Comparison of ENCODE assay signal across 1 cellular context in the genomic region with DNA sequence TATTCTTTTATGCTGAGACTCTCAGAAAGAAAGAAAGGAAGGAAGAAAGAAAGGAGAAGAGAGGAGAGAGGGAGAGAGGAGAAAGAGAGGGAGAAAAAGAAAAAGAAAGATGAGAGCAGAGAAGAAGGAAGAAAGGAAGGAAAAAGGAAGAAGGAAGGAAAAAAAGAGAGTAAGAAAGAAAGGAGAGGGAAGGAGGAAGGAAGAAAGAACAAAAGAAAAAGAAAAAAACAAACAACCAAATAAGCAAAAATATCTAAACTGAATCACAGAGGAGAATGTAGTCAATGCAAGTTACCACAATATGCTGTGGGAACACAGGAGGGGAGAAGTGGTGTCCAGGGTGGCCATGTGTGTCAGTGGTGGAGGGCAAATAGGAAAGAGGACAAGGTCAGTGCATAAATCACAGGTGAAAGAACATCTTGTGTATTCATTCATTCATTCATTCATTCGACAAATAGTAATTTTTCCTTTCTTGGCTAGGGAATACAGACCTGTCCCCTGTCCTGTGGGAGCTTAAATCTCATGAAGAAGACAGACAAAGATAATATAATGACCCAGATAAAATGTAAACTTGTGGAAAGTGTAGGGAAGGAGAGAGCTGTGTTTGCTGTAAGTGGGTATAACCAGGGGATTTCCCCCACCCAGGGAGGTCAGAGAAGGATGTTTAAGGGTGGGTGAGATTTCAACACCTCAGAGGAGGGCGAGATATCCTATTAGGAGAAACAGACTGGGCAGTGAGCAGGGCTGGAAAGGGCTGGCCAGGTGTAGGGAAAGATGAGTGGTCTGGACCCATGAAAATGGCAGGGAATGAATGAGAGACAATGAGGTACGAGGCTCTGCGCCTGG.
TF ChIP-seq lines count a peak whose summit lies in the region.

No MANE protein-coding gene starts in this region.

TF ChIP-seq in H1, 55 proteins besides CTCF, POLR2A, EP300 and RAD21:
- no peak for TF ChIP-seq BACH1 (IDR thresholded peaks at IDR 0.05; ENCODE audit: low read length)
- TF ChIP-seq CTBP2 (IDR thresholded peaks at IDR 0.05; ENCODE audit: borderline replicate concordance, insufficient read depth, insufficient read length, low read length) = no peak
- TF ChIP-seq, protein P1, sequence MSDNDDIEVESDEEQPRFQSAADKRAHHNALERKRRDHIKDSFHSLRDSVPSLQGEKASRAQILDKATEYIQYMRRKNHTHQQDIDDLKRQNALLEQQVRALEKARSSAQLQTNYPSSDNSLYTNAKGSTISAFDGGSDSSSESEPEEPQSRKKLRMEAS (IDR thresholded peaks at IDR 0.05) = no peak
- TF ChIP-seq POU5F1 (IDR thresholded peaks at IDR 0.05; ENCODE audit: low read depth, low read length) = no peak
- no peak for TF ChIP-seq TAF7 (optimal IDR thresholded peaks at IDR 0.05; ENCODE audit: borderline replicate concordance, low read depth, low read length)
- no peak for TF ChIP-seq TEAD4 (IDR thresholded peaks at IDR 0.05; ENCODE audit: low read depth, low read length)
- TF ChIP-seq KDM1A (IDR thresholded peaks at IDR 0.05; ENCODE audit: borderline replicate concordance, low read length) = no peak
- TF ChIP-seq HDAC2 (IDR thresholded peaks at IDR 0.05; ENCODE audit: borderline replicate concordance in 1 of 2, low read depth in 2 of 2, low read length in 2 of 2) = no peak
- TF ChIP-seq CHD1 (IDR thresholded peaks at IDR 0.05; ENCODE audit: low read depth, low read length) = no peak
- TF ChIP-seq TAF1 (IDR thresholded peaks at IDR 0.05; ENCODE audit: low read depth, low read length) = no peak
- TF ChIP-seq EZH2 (IDR thresholded peaks at IDR 0.05; ENCODE audit: low read depth, low read length, severe bottlenecking) = no peak
- TF ChIP-seq KDM5A (IDR thresholded peaks at IDR 0.05; ENCODE audit: low read length) = no peak
- TF ChIP-seq TCF12 (IDR thresholded peaks at IDR 0.05; ENCODE audit: low read depth, low read length) = no peak
- no peak for TF ChIP-seq SP2 (IDR thresholded peaks at IDR 0.05; ENCODE audit: low read length)
- no peak for TF ChIP-seq PHF8 (conservative IDR thresholded peaks at IDR 0.05; ENCODE audit: low read depth, low read length)
- TF ChIP-seq GABPA (IDR thresholded peaks at IDR 0.05; ENCODE audit: borderline replicate concordance, insufficient read depth, low read length) = no peak
- TF ChIP-seq BCL11A (IDR thresholded peaks at IDR 0.05; ENCODE audit: low read depth in 2 of 2, low read length in 2 of 2) = no peak
- TF ChIP-seq CEBPB (IDR thresholded peaks at IDR 0.05; ENCODE audit: low read depth, low read length) = no peak
- TF ChIP-seq RXRA (IDR thresholded peaks at IDR 0.05; ENCODE audit: insufficient read depth, low read depth, low read length) = no peak
- TF ChIP-seq SAP30 (IDR thresholded peaks at IDR 0.05; ENCODE audit: insufficient read depth, insufficient replicate concordance, low read length) = no peak
